20 cellular contexts compared by ENCODE assay signal in genomic region chr10:44937201-44938005, GRCh38. TPM values are rescaled to one million over a fixed set of nuclear protein-coding genes. Genes with fewer than 3 reads are reported as not detected.
A peak's percentile ranks its signal among the peaks of the same experiment; 100 is the strongest.
DNase-seq lines count a peak whose midpoint lies in the region; ATAC-seq and TF ChIP-seq lines count a peak whose summit lies in the region.
"Had no signal": no experiment of that assay in that cellular context is flagged by ENCODE, and none has a peak within 500 bp of the region (broad histone marks: within the 10 kb centered on the region; RNA-seq: fewer than 3 reads in every experiment).

No MANE protein-coding gene starts in this region.

- no peak for ATAC-seq in activated T-helper 17 cell treated with anti-CD3 and anti-CD28 coated beads, Interleukin-2, amount 50 U/mL, for 72 hours (replicated peaks)
- ATAC-seq: body of pancreas; gastroesophageal sphincter; mucosa of descending colon; stimulated activated effector memory CD8-positive, alpha-beta T cell treated with anti-CD3 and anti-CD28 coated beads, Interleukin-12 subunit alpha, Interleukin-12 subunit beta, amount 100 ng/mL, for 72 hours had no signal

- no peak overlapping the region for H3K27ac Mint-ChIP-seq in activated T-helper 17 cell treated with anti-CD3 and anti-CD28 coated beads, Interleukin-2, amount 50 U/mL, for 72 hours
- H3K27ac Mint-ChIP-seq: activated naive CD8-positive, alpha-beta T cell treated with anti-CD3 and anti-CD28 coated beads for 36 hours had no signal

- WGBS in sigmoid colon, 2 donors = 87 to 88% methylated on average over 9 of the region's 9 CpGs

- no peaks in the 10 kb centered on the region for H3K36me3 Mint-ChIP-seq in activated T-helper 17 cell treated with anti-CD3 and anti-CD28 coated beads, Interleukin-2, amount 50 U/mL, for 72 hours (ENCODE audit: low read depth)
- H3K36me3 Mint-ChIP-seq: activated naive CD8-positive, alpha-beta T cell treated with anti-CD3 and anti-CD28 coated beads for 36 hours; stimulated activated effector memory CD8-positive, alpha-beta T cell treated with anti-CD3 and anti-CD28 coated beads, Interleukin-12 subunit alpha, Interleukin-12 subunit beta, amount 100 ng/mL, for 72 hours had no signal

- no peaks in the 10 kb centered on the region for H3K27me3 ChIP-seq in sigmoid colon
- no peaks in the 10 kb centered on the region for H3K27me3 ChIP-seq in brain microvascular endothelial cell (replicated peaks)
- H3K27me3 ChIP-seq: body of pancreas, gastroesophageal sphincter, tibial nerve had no signal

- H3K27ac ChIP-seq in sigmoid colon (peak overlapping the region in 2 of 4 donors; percentile 2 to 65), brain microvascular endothelial cell (no peak overlapping the region)
- H3K27ac ChIP-seq: PC-9 had no signal

- no peaks in the 10 kb centered on the region for H3K9me3 ChIP-seq in sigmoid colon
- H3K9me3 ChIP-seq: body of pancreas, gastroesophageal sphincter, mucosa of descending colon, tibial nerve had no signal

- in situ Hi-C loops in brain microvascular endothelial cell (cut with HindIII; ENCODE audit: low pct_ligation_motif_present, low sequenced_read_pairs) = no loop called here

- H3K27me3 Mint-ChIP-seq in activated T-helper 17 cell treated with anti-CD3 and anti-CD28 coated beads, Interleukin-2, amount 50 U/mL, for 72 hours = peaks cover 4% of the 10 kb centered on the region

- H3K4me3 ChIP-seq in NB4 (ENCODE audit: low read depth, low read length) (no peak overlapping the region), fibroblast of villous mesenchyme (ENCODE audit: low read depth, low read length) (no peak overlapping the region), sigmoid colon (no peak overlapping the region), brain microvascular endothelial cell (ENCODE audit: low read depth, low read length) (no peak overlapping the region)
- H3K4me3 ChIP-seq: body of pancreas, gastroesophageal sphincter, mucosa of descending colon, PC-9, tibial nerve had no signal

- no peaks in the 10 kb centered on the region for H3K4me1 Mint-ChIP-seq in activated T-helper 17 cell treated with anti-CD3 and anti-CD28 coated beads, Interleukin-2, amount 50 U/mL, for 72 hours

- H3K9me3 Mint-ChIP-seq in activated T-helper 17 cell treated with anti-CD3 and anti-CD28 coated beads, Interleukin-2, amount 50 U/mL, for 72 hours = peaks cover 3% of the 10 kb centered on the region
- H3K9me3 Mint-ChIP-seq: stimulated activated effector memory CD8-positive, alpha-beta T cell treated with anti-CD3 and anti-CD28 coated beads, Interleukin-12 subunit alpha, Interleukin-12 subunit beta, amount 100 ng/mL, for 72 hours had no signal

- no peak for TF ChIP-seq EP300 in sigmoid colon (IDR thresholded peaks at IDR 0.05)

- TF ChIP-seq CTCF in NB4 (IDR thresholded peaks at IDR 0.05; ENCODE audit: low read depth, low read length) (no peak), fibroblast of villous mesenchyme (IDR thresholded peaks at IDR 0.05; ENCODE audit: insufficient read depth, low read depth, low read length) (no peak), sigmoid colon (IDR thresholded peaks at IDR 0.05) (no peak), brain microvascular endothelial cell (IDR thresholded peaks at IDR 0.05; ENCODE audit: low read depth, low read length, missing control alignments) (no peak)

- TF ChIP-seq POLR2A in NB4 (IDR thresholded peaks at IDR 0.05; ENCODE audit: extremely low read depth, insufficient read length) = no peak
- no peak for TF ChIP-seq POLR2A in sigmoid colon (IDR thresholded peaks at IDR 0.05)

- DNase-seq in EH (ENCODE audit: low read depth) (peak; percentile 56), NB4 (ENCODE audit: low read depth) (peak; percentile 48), fibroblast of villous mesenchyme (ENCODE audit: low read depth) (peak; percentile 64), sigmoid colon (peak; percentile 63), brain microvascular endothelial cell (no peak), NCI-H748 treated with DMSO at 0.1 percent for 48 hours (lab: John Stamatoyannopoulos, UW) (no peak)
- DNase-seq: activated naive CD8-positive, alpha-beta T cell treated with anti-CD3 and anti-CD28 coated beads for 36 hours; Calu3; cortex of kidney; H7; mucosa of descending colon; NCI-H82; PC-9; stimulated activated CD4-positive, alpha-beta T cell treated with anti-CD3 and anti-CD28 coated beads, Interleukin-15, amount 100 ng/mL, for 24 hours had no signal

- peaks cover 0 to 38% (median 27%) of the 10 kb centered on the region in 4 donors for H3K4me1 ChIP-seq in sigmoid colon

- H3K36me3 ChIP-seq in sigmoid colon (no peaks in the 10 kb centered on the region), brain microvascular endothelial cell (replicated peaks) (no peaks in the 10 kb centered on the region)
- H3K36me3 ChIP-seq: gastroesophageal sphincter, tibial nerve had no signal

- H3K4me3 Mint-ChIP-seq in activated T-helper 17 cell treated with anti-CD3 and anti-CD28 coated beads, Interleukin-2, amount 50 U/mL, for 72 hours = no peak overlapping the region
- H3K4me3 Mint-ChIP-seq: activated naive CD8-positive, alpha-beta T cell treated with anti-CD3 and anti-CD28 coated beads for 36 hours; stimulated activated effector memory CD8-positive, alpha-beta T cell treated with anti-CD3 and anti-CD28 coated beads, Interleukin-12 subunit alpha, Interleukin-12 subunit beta, amount 100 ng/mL, for 72 hours had no signal

- intact Hi-C loops in sigmoid colon (cut with DNase I) = no loop called here

RNA-seq across cellular contexts. Expression of gene RASSF4, which starts 22.2 kb away (rescaled TPM):
- 6.0 and 6.8 TPM in 2 replicates for total RNA-seq in fibroblast of villous mesenchyme
- 10 to 100 TPM; 23.2 to 61.7 (median 45.2) TPM for total RNA-seq in sigmoid colon
- 10 to 100 TPM in 2 of 3 donors, 1 to 10 TPM in 1; 7.8 to 23.2 (median 13.6) TPM for polyA plus RNA-seq in sigmoid colon
- total RNA-seq in activated T-helper 17 cell treated with anti-CD3 and anti-CD28 coated beads, Interleukin-2, amount 50 U/mL, for 72 hours = 1 to 10 TPM; 1.7 to 4.4 TPM

RNA-seq across cellular contexts. Expression of gene TMEM72, which starts 26.3 kb away (rescaled TPM):
- not detected in 2 replicates for total RNA-seq in fibroblast of villous mesenchyme
- total RNA-seq in sigmoid colon = under 1 TPM in 1 of 4 donors, not detected in 3; 0.33 TPM
- polyA plus RNA-seq in sigmoid colon = 10 to 100 TPM in 1 of 3 donors, 1 to 10 TPM in 2; 3.9 to 11.8 (median 4.2) TPM
- total RNA-seq in activated T-helper 17 cell treated with anti-CD3 and anti-CD28 coated beads, Interleukin-2, amount 50 U/mL, for 72 hours = not detected
- total RNA-seq: activated naive CD8-positive, alpha-beta T cell treated with anti-CD3 and anti-CD28 coated beads for 36 hours; Calu3; endothelial cell of umbilical vein; H7; PC-9 had no signal
- polyA plus RNA-seq: endothelial cell of umbilical vein had no signal

RNA-seq across cellular contexts. Expression of gene DEPP1, which starts 41.2 kb away (rescaled TPM):
- 17.1 and 29.8 TPM in 2 replicates for total RNA-seq in fibroblast of villous mesenchyme
- 100 to 1,000 TPM in 1 of 4 donors, 10 to 100 TPM in 3; 47.8 to 294 (median 54.7) TPM for total RNA-seq in sigmoid colon
- polyA plus RNA-seq in sigmoid colon = 10 to 100 TPM; 16.0 to 58.3 (median 53.6) TPM
- total RNA-seq in activated T-helper 17 cell treated with anti-CD3 and anti-CD28 coated beads, Interleukin-2, amount 50 U/mL, for 72 hours = 1 to 10 TPM in 1 of 2 donors, under 1 TPM in 1; 0.73 to 2.0 TPM

Comparison
In these comparisons a context has a peak if more than half of its experiments do, and no peak if none do; other contexts are left out.
1. DNase-seq: peak in EH (single experiment), NB4 (single experiment), fibroblast of villous mesenchyme (single experiment) and sigmoid colon (single experiment); none in brain microvascular endothelial cell (single experiment) and NCI-H748 treated with DMSO at 0.1 percent for 48 hours (single experiment).